In the genomic region with DNA sequence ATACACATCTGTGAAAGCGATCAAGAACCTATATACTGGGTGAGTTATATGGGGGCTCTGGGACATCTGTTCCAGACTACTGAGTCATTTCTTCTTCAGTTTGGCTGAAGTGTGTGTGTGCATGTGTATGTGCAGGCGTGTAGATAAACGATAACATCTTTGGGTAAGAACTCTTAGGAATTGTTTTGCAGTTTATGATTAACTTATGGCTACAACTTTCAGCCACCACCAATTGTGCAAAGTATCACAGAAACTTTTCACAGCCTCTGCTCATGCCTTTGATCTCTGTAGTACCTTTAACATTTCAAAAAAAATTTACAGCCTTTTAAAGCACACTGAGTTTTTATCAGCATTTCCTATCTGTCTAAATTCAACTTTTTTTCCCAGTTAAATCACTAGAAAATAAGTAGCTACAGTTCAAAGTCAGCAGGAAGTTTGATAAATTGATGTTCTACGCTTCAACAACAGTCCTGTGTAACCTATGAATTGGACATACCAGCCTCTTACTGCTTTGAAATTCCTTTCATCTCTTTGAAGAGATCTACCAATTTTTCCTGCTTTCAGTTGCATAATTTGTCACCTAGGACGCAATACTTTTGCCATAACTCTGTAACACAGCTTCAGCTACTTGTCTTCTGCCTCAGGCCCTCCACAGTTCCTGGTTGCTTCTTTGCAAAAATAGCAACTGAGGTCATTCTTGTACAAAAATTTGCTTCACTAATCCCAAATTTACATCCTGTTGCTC, we compare ENCODE assay signal across 22 cellular contexts. TPM values are rescaled to one million over a fixed set of nuclear protein-coding genes. Genes with fewer than 3 reads are reported as not detected.
DNase-seq lines count a peak whose midpoint lies in the region; ATAC-seq and TF ChIP-seq lines count a peak whose summit lies in the region.
"Had no signal": no experiment of that assay in that cellular context is flagged by ENCODE, and none has a peak within 500 bp of the region (broad histone marks: within the 10 kb centered on the region; RNA-seq: fewer than 3 reads in every experiment).

No MANE protein-coding gene starts in this region.

- H4K20me1 ChIP-seq in PC-9 (ENCODE audit: insufficient read depth) = no peaks in the 10 kb centered on the region

- peaks cover 12% of the 10 kb centered on the region; the same call in 1 of the 2 replicates for H3F3A ChIP-seq in PC-9 (ENCODE audit: insufficient read depth, low read depth)

- H3K9me2 ChIP-seq in PC-9 (ENCODE audit: insufficient read depth) = no peaks in the 10 kb centered on the region

- intact Hi-C loops in PC-9 (cut with micrococcal nuclease; ENCODE audit: unreplicated experiment) = no loop called here
- intact Hi-C loops in left colon (cut with DNase I, micrococcal nuclease) = no loop called here
- intact Hi-C loops in sciatic nerve (cut with DNase I) = no loop called here

- H3K27ac Mint-ChIP-seq in effector memory CD8-positive, alpha-beta T cell = no peak overlapping the region

- POLR2A ChIA-PET in PC-9 (lab: Charles Lee; ENCODE audit: unreplicated experiment) (no interaction called here), GM10248 (lab: Yijun Ruan, JAX) (no interaction called here)

- peaks cover 0 to 2% of the 10 kb centered on the region in 2 donors for H3K9me3 Mint-ChIP-seq in effector memory CD8-positive, alpha-beta T cell

- TF ChIP-seq CTCF in PC-9 (conservative IDR thresholded peaks at IDR 0.05) (no peak), GM10248 (IDR thresholded peaks at IDR 0.05; ENCODE audit: control extremely low read depth, extremely low read depth, low read depth, missing control alignments) (no peak)

- no peaks in the 10 kb centered on the region for H3K27me3 ChIP-seq in PC-9 (ENCODE audit: insufficient read depth, low read depth)
- H3K27me3 ChIP-seq: uterus had no signal

- peaks cover 12% of the 10 kb centered on the region; the same call in 1 of the 2 replicates for H3K4me1 ChIP-seq in PC-9 (replicated peaks; ENCODE audit: insufficient read depth)
- H3K4me1 ChIP-seq: uterus had no signal

- peaks cover 45% of the 10 kb centered on the region for H3K79me2 ChIP-seq in PC-9 (ENCODE audit: low read depth)

- H3K9me3 ChIP-seq in PC-9 (ENCODE audit: insufficient read depth, low read depth) = no peaks in the 10 kb centered on the region
- H3K9me3 ChIP-seq: uterus had no signal

- no TSS peak for BruUV-seq in PC-9 (replicated peaks; lab: Mats Ljungman, UMichigan)

- no peak overlapping the region for H2AFZ ChIP-seq in PC-9

- H3K36me3 Mint-ChIP-seq in effector memory CD8-positive, alpha-beta T cell (ENCODE audit: insufficient read depth) = no peaks in the 10 kb centered on the region

- H3K27ac ChIP-seq in PC-9 = no peak overlapping the region; the same call in 1 of the 2 replicates
- H3K27ac ChIP-seq: uterus had no signal

- no peaks in the 10 kb centered on the region for H3K36me3 ChIP-seq in PC-9 (ENCODE audit: low read depth)
- H3K36me3 ChIP-seq: uterus had no signal

- H3K4me3 ChIP-seq in PC-9 = no peak overlapping the region
- H3K4me3 ChIP-seq: uterus had no signal

- peak; percentile 74 for ATAC-seq in GM18511 (IDR thresholded peaks at IDR 0.05; ENCODE audit: unreplicated experiment)
- ATAC-seq in left colon = peak; percentile 39
- no peak for ATAC-seq in HG03354 (IDR thresholded peaks at IDR 0.05; ENCODE audit: poor library complexity, severe bottlenecking, unreplicated experiment)
- ATAC-seq in effector memory CD8-positive, alpha-beta T cell (replicated peaks) = no peak
- no peak for ATAC-seq in sciatic nerve

- peak overlapping the region; percentile 6; the same call in 1 of the 2 replicates for H3K4me2 ChIP-seq in PC-9

- H3K4me3 Mint-ChIP-seq in effector memory CD8-positive, alpha-beta T cell = no peak overlapping the region

- no peaks in the 10 kb centered on the region for H3K4me1 Mint-ChIP-seq in effector memory CD8-positive, alpha-beta T cell (ENCODE audit: low read depth in 2 of 2)

- DNase-seq in AML-193 (lab: John Stamatoyannopoulos, UW) (peak; percentile 53 to 58), PC-9 (peak in 1 of 2 experiments; percentile 77), left colon (no peak), GM10248 (ENCODE audit: extremely low spot score) (no peak), sciatic nerve (ENCODE audit: low spot score) (no peak)
- no peak for DNase-seq in effector memory CD8-positive, alpha-beta T cell
- DNase-seq: activated CD8-positive, alpha-beta memory T cell treated with anti-CD3 and anti-CD28 coated beads, Interleukin-2, amount 50 U/mL, for 4 hours; activated gamma-delta T cell; C1 segment of cervical spinal cord; DMS 273 treated with DMSO at 0.1 percent for 48 hours; GDM1; head of caudate nucleus; MM.1S; NCI-H146; NCI-H69; nucleus accumbens; OCI-M1; SHP77 treated with DMSO at 0.1 percent for 48 hours; T-helper 1 cell; uterus had no signal

- CTCF ChIA-PET in PC-9 (lab: Charles Lee) = no interaction called here
- CTCF ChIA-PET in GM10248 (lab: Yijun Ruan, JAX) = interaction anchor here (1.0 kb wide), 2 partner anchors 10 to 79 kb away, joined by 3 read pairs; no protein-coding TSS in a partner anchor

- H3K27me3 Mint-ChIP-seq in effector memory CD8-positive, alpha-beta T cell = peaks cover 0 to under 1% of the 10 kb centered on the region in 2 donors

RNA-seq across cellular contexts. Expression of a gene that starts 43.0 kb away (rescaled TPM):
- total RNA-seq in PC-9 (2021) = 11.4 and 13.5 TPM in 2 replicates
- total RNA-seq in left colon = 1 to 10 TPM; 7.6 to 7.9 TPM
- 12.3 TPM for total RNA-seq in sciatic nerve

Comparison
In these comparisons a context has a peak if more than half of its experiments do, and no peak if none do; other contexts are left out.
1. DNase-seq: peak in AML-193 (2 of 2); none in left colon (0 of 2), effector memory CD8-positive, alpha-beta T cell (0 of 3), GM10248 (single experiment) and sciatic nerve (single experiment).
2. ATAC-seq: peak in GM18511 (single experiment) and left colon (single experiment); none in HG03354 (single experiment), effector memory CD8-positive, alpha-beta T cell (single experiment) and sciatic nerve (single experiment).